In genomic region chr3:186286114-186286513, GRCh38 we compare ENCODE assay signal across 1 cellular context.
TF ChIP-seq lines count a peak whose summit lies in the region.

No MANE protein-coding gene starts in this region.

TF ChIP-seq in GM23338, 12 proteins besides CTCF, POLR2A, EP300 and RAD21 (continued from another document):
- TF ChIP-seq ZNF462 (CRISPR knock-in tag; IDR thresholded peaks at IDR 0.05) = peak; percentile 2; the same call in 1 of the 2 replicates
- TF ChIP-seq ZNF114 (CRISPR knock-in tag; IDR thresholded peaks at IDR 0.05) = no peak
- no peak for TF ChIP-seq ZNF331 (CRISPR knock-in tag; IDR thresholded peaks at IDR 0.05; ENCODE audit: low read depth)
